In genomic region chr19:49718991-49719390, GRCh38 we compare ENCODE assay signal across 30 cellular contexts. TPM values are rescaled to one million over a fixed set of nuclear protein-coding genes. Genes with fewer than 3 reads are reported as not detected.
DNase-seq lines count a peak whose midpoint lies in the region; ATAC-seq and TF ChIP-seq lines count a peak whose summit lies in the region.
"Had no signal": no experiment of that assay in that cellular context is flagged by ENCODE, and none has a peak within 500 bp of the region (broad histone marks: within the 10 kb centered on the region; RNA-seq: fewer than 3 reads in every experiment).

No MANE protein-coding gene starts in this region.

- H3K4me1 Mint-ChIP-seq in activated T-cell treated with anti-CD3 and anti-CD28 coated beads, Interleukin-2, amount 50 U/mL, for 72 hours (ENCODE audit: low read depth), result peaks cover 13% of the 10 kb centered on the region
- peaks cover 10% of the 10 kb centered on the region for H3K4me1 Mint-ChIP-seq in activated T-cell treated with anti-CD3 and anti-CD28 coated beads, Interleukin-2, amount 50 U/mL, for 24 hours (ENCODE audit: low read depth)
- H3K4me1 Mint-ChIP-seq in WTC11, result peaks cover 8% of the 10 kb centered on the region
- peaks cover 8 to 23% of the 10 kb centered on the region in 2 donors for H3K4me1 Mint-ChIP-seq in stimulated activated naive B cell treated with anti-CD40 and anti-IgM and Interleukin-4, amounts not matched to agents 10 μg/mL and 1 μg/mL and 100 μg/mL, for 72 hours

- no peak for ATAC-seq in activated T-cell treated with anti-CD3 and anti-CD28 coated beads, Interleukin-2, amount 50 U/mL, for 72 hours (replicated peaks in 1 of 2)
- ATAC-seq in WTC11 (no peak), HG03442 (IDR thresholded peaks at IDR 0.05; ENCODE audit: unreplicated experiment) (no peak)
- peak; percentile 65 to 73 for ATAC-seq in stimulated activated naive B cell treated with anti-CD40 and anti-IgM and Interleukin-4, amounts not matched to agents 10 μg/mL and 1 μg/mL and 100 μg/mL, for 72 hours (replicated peaks)

- no peak overlapping the region for H3K4me2 ChIP-seq in mesendoderm (ENCODE audit: low read length)

- no peaks in the 10 kb centered on the region for H3K9me3 ChIP-seq in Peyer's patch
- H3K9me3 ChIP-seq: BE2C, sigmoid colon, testis, uterus had no signal

- H3K4me3 ChIP-seq in mesendoderm (ENCODE audit: low read length), result no peak overlapping the region
- H3K4me3 ChIP-seq in Peyer's patch, result no peak overlapping the region
- H3K4me3 ChIP-seq: sigmoid colon, testis had no signal

- no peak overlapping the region for H3K9ac ChIP-seq in mesendoderm (ENCODE audit: low read length)

- no peak overlapping the region for H2AK5ac ChIP-seq in mesendoderm (ENCODE audit: low read length)

- H3K23ac ChIP-seq in mesendoderm (ENCODE audit: low read length), result no peak overlapping the region

- H3K27me3 Mint-ChIP-seq in activated T-cell treated with anti-CD3 and anti-CD28 coated beads, Interleukin-2, amount 50 U/mL, for 72 hours (ENCODE audit: low read depth), result no peaks in the 10 kb centered on the region
- no peaks in the 10 kb centered on the region for H3K27me3 Mint-ChIP-seq in activated T-cell treated with anti-CD3 and anti-CD28 coated beads, Interleukin-2, amount 50 U/mL, for 24 hours
- H3K27me3 Mint-ChIP-seq in WTC11 (ENCODE audit: low read depth), result peaks cover 5% of the 10 kb centered on the region
- H3K27me3 Mint-ChIP-seq in stimulated activated naive B cell treated with anti-CD40 and anti-IgM and Interleukin-4, amounts not matched to agents 10 μg/mL and 1 μg/mL and 100 μg/mL, for 72 hours, result peaks cover 0 to 6% of the 10 kb centered on the region in 2 donors
- H3K27me3 Mint-ChIP-seq: activated CD4-positive, alpha-beta T cell treated with anti-CD3 and anti-CD28 coated beads, Interleukin-2, amount 10 ng/mL, durations not matched to agents 24 days and 14 days; progenitor cell of endocrine pancreas had no signal

- POLR2A ChIA-PET in WTC11 (lab: Charles Lee), result no interaction called here

- H3K36me3 ChIP-seq in mesendoderm (ENCODE audit: control insufficient read depth, insufficient read depth, low read length), result no peaks in the 10 kb centered on the region
- H3K36me3 ChIP-seq in Peyer's patch, result no peaks in the 10 kb centered on the region
- H3K36me3 ChIP-seq: BE2C, brain microvascular endothelial cell, sigmoid colon, uterus had no signal

- H4K8ac ChIP-seq in mesendoderm (ENCODE audit: low read depth, low read length), result no peak overlapping the region

- no peak overlapping the region for H3K56ac ChIP-seq in mesendoderm (ENCODE audit: low read length)

- no peak overlapping the region for H3K4me3 Mint-ChIP-seq in activated T-cell treated with anti-CD3 and anti-CD28 coated beads, Interleukin-2, amount 50 U/mL, for 72 hours
- H3K4me3 Mint-ChIP-seq in activated T-cell treated with anti-CD3 and anti-CD28 coated beads, Interleukin-2, amount 50 U/mL, for 24 hours, result no peak overlapping the region
- no peak overlapping the region for H3K4me3 Mint-ChIP-seq in WTC11
- H3K4me3 Mint-ChIP-seq in stimulated activated naive B cell treated with anti-CD40 and anti-IgM and Interleukin-4, amounts not matched to agents 10 μg/mL and 1 μg/mL and 100 μg/mL, for 72 hours, result no peak overlapping the region

- H2BK5ac ChIP-seq in mesendoderm (ENCODE audit: low read length), result no peak overlapping the region

- no peaks in the 10 kb centered on the region for H3K79me1 ChIP-seq in mesendoderm (ENCODE audit: low read length)

- H3K9me3 Mint-ChIP-seq in activated T-cell treated with anti-CD3 and anti-CD28 coated beads, Interleukin-2, amount 50 U/mL, for 72 hours, result peaks cover 0 to 3% of the 10 kb centered on the region in 2 donors
- no peaks in the 10 kb centered on the region for H3K9me3 Mint-ChIP-seq in activated T-cell treated with anti-CD3 and anti-CD28 coated beads, Interleukin-2, amount 50 U/mL, for 24 hours
- peaks cover 12% of the 10 kb centered on the region for H3K9me3 Mint-ChIP-seq in WTC11
- H3K9me3 Mint-ChIP-seq in stimulated activated naive B cell treated with anti-CD40 and anti-IgM and Interleukin-4, amounts not matched to agents 10 μg/mL and 1 μg/mL and 100 μg/mL, for 72 hours, result peaks cover 0 to 2% of the 10 kb centered on the region in 2 donors
- H3K9me3 Mint-ChIP-seq: activated CD4-positive, alpha-beta T cell treated with anti-CD3 and anti-CD28 coated beads, Interleukin-2, amount 10 ng/mL, durations not matched to agents 24 days and 14 days had no signal

- no peak overlapping the region for H3K4ac ChIP-seq in mesendoderm (ENCODE audit: low read depth, low read length)

- H3K18ac ChIP-seq in mesendoderm (ENCODE audit: low read length), result no peak overlapping the region

- no peak for TF ChIP-seq POLR2A in Peyer's patch (IDR thresholded peaks at IDR 0.05)

- H4K5ac ChIP-seq in mesendoderm (ENCODE audit: low read length), result no peak overlapping the region

- no CpG with 5 or more reads among the region's 6 CpGs for WGBS in mesendoderm (ENCODE audit: extremely low coverage, insufficient coverage, low lambda C conversion rate)

- TF ChIP-seq CTCF in WTC11 (IDR thresholded peaks at IDR 0.05), result no peak
- no peak for TF ChIP-seq CTCF in Peyer's patch (IDR thresholded peaks at IDR 0.05)

- no peaks in the 10 kb centered on the region for H3K79me2 ChIP-seq in mesendoderm (ENCODE audit: control insufficient read depth, insufficient read depth, low read length)

- no peak overlapping the region for H3K27ac ChIP-seq in mesendoderm (ENCODE audit: low read depth, low read length)
- H3K27ac ChIP-seq in Peyer's patch, result no peak overlapping the region
- H3K27ac ChIP-seq: brain microvascular endothelial cell, testis, VCaP had no signal

- H3K27me3 ChIP-seq in mesendoderm (ENCODE audit: insufficient read depth, low read length, poor library complexity) (no peaks in the 10 kb centered on the region), Peyer's patch (no peaks in the 10 kb centered on the region)
- H3K27me3 ChIP-seq: BE2C, brain microvascular endothelial cell, sigmoid colon, testis, uterus had no signal

- no peaks in the 10 kb centered on the region for H3K36me3 Mint-ChIP-seq in activated T-cell treated with anti-CD3 and anti-CD28 coated beads, Interleukin-2, amount 50 U/mL, for 72 hours (ENCODE audit: insufficient read depth in 2 of 2)
- H3K36me3 Mint-ChIP-seq in activated T-cell treated with anti-CD3 and anti-CD28 coated beads, Interleukin-2, amount 50 U/mL, for 24 hours (ENCODE audit: low read depth), result peaks cover 2% of the 10 kb centered on the region
- H3K36me3 Mint-ChIP-seq in WTC11, result peaks cover 3% of the 10 kb centered on the region; the same call in 1 of the 2 replicates
- peaks cover 3% of the 10 kb centered on the region in 2 donors for H3K36me3 Mint-ChIP-seq in stimulated activated naive B cell treated with anti-CD40 and anti-IgM and Interleukin-4, amounts not matched to agents 10 μg/mL and 1 μg/mL and 100 μg/mL, for 72 hours

- CTCF ChIA-PET in WTC11 (lab: Charles Lee), result interaction anchor here (0.9 kb wide), 1 partner anchor 38 kb away, joined by 4 read pairs; no protein-coding TSS in a partner anchor

- H2BK120ac ChIP-seq in mesendoderm (ENCODE audit: low read depth, low read length), result no peak overlapping the region

- no peak for DNase-seq in activated T-cell treated with anti-CD3 and anti-CD28 coated beads, Interleukin-2, amount 50 U/mL, for 72 hours
- no peak for DNase-seq in activated T-cell treated with anti-CD3 and anti-CD28 coated beads, Interleukin-2, amount 50 U/mL, for 24 hours
- DNase-seq in WTC11 (ENCODE audit: low spot score), result no peak
- DNase-seq in mesendoderm, result peak; percentile 55
- no peak for DNase-seq in stimulated activated naive B cell treated with anti-CD40 and anti-IgM and Interleukin-4, amounts not matched to agents 10 μg/mL and 1 μg/mL and 100 μg/mL, for 72 hours
- DNase-seq in activated CD4-positive, alpha-beta T cell treated with anti-CD3 and anti-CD28 coated beads, Interleukin-2, amount 50 U/mL, for 1 hour, result no peak
- DNase-seq in Peyer's patch, result no peak
- DNase-seq: activated CD4-positive, alpha-beta T cell treated with anti-CD3 and anti-CD28 coated beads, Interleukin-2, amount 10 ng/mL, durations not matched to agents 24 days and 14 days; activated CD8-positive, alpha-beta memory T cell treated with anti-CD3 and anti-CD28 coated beads, Interleukin-2, amount 50 U/mL, for 4 hours; BE2C; Caco-2; effector memory CD4-positive, alpha-beta T cell; head of caudate nucleus; NCI-H1092; NCI-H1694 treated with DMSO at 0.1 percent for 48 hours; NCI-H524; NK-92 treated with Interleukin-12 subunit alpha and Interleukin-12 subunit beta, amount 100 ng/mL, for 24 hours; SHP77 treated with DMSO at 0.1 percent for 48 hours; sigmoid colon; stimulated activated CD4-positive, alpha-beta T cell treated with anti-CD3 and anti-CD28 coated beads, Interleukin-4, amount 100 ng/mL, for 4 hours; stimulated activated naive CD4-positive, alpha-beta T cell; testis; uterus had no signal

- no peak overlapping the region for H2BK15ac ChIP-seq in mesendoderm (replicated peaks; ENCODE audit: low read depth)

- peak overlapping the region; percentile 15 for H3K27ac Mint-ChIP-seq in activated T-cell treated with anti-CD3 and anti-CD28 coated beads, Interleukin-2, amount 50 U/mL, for 72 hours
- H3K27ac Mint-ChIP-seq in activated T-cell treated with anti-CD3 and anti-CD28 coated beads, Interleukin-2, amount 50 U/mL, for 24 hours, result no peak overlapping the region
- H3K27ac Mint-ChIP-seq in WTC11, result peak overlapping the region; percentile 42; the same call in 1 of the 2 replicates
- H3K27ac Mint-ChIP-seq in stimulated activated naive B cell treated with anti-CD40 and anti-IgM and Interleukin-4, amounts not matched to agents 10 μg/mL and 1 μg/mL and 100 μg/mL, for 72 hours, result peak overlapping the region; percentile 67
- H3K27ac Mint-ChIP-seq: activated CD4-positive, alpha-beta T cell treated with anti-CD3 and anti-CD28 coated beads, Interleukin-2, amount 10 ng/mL, durations not matched to agents 24 days and 14 days; progenitor cell of endocrine pancreas had no signal

- H3K4me1 ChIP-seq in mesendoderm (ENCODE audit: control insufficient read depth, low read depth, low read length) (no peaks in the 10 kb centered on the region), Peyer's patch (no peaks in the 10 kb centered on the region)
- H3K4me1 ChIP-seq: BE2C, sigmoid colon, testis, uterus had no signal

RNA-seq across cellular contexts. Expression of gene CPT1C, which starts 28.1 kb away (rescaled TPM):
- total RNA-seq in activated T-cell treated with anti-CD3 and anti-CD28 coated beads, Interleukin-2, amount 50 U/mL, for 72 hours, result 1 to 10 TPM; 1.9 to 2.3 TPM
- total RNA-seq in WTC11 (2021), result 74.6 to 89.5 TPM (median 85.4 TPM) in 3 replicates
- polyA plus RNA-seq in mesendoderm (2013, experiment 1 of 2), result 19.1 TPM
- 21.9 TPM for polyA plus RNA-seq in mesendoderm (2013, experiment 2 of 2)
- total RNA-seq in Peyer's patch, result 10 to 100 TPM in 1 of 4 donors, 1 to 10 TPM in 2, not detected in 1; 3.0 to 12.4 (median 5.6) TPM

RNA-seq across cellular contexts. Expression of gene ADM5, which starts 29.6 kb away (rescaled TPM):
- 1 to 10 TPM; 4.1 to 8.1 TPM for total RNA-seq in activated T-cell treated with anti-CD3 and anti-CD28 coated beads, Interleukin-2, amount 50 U/mL, for 72 hours
- 5.9 to 6.7 TPM (median 6.2 TPM) in 3 replicates for total RNA-seq in WTC11 (2021)
- polyA plus RNA-seq in mesendoderm (2013, experiment 1 of 2), result 5.8 TPM
- 5.4 TPM for polyA plus RNA-seq in mesendoderm (2013, experiment 2 of 2)
- 1 to 10 TPM in 2 of 4 donors, not detected in 2; 4.4 to 9.1 TPM for total RNA-seq in Peyer's patch

RNA-seq across cellular contexts. Expression of gene PRMT1, which starts 41.9 kb away (rescaled TPM):
- 100 to 1,000 TPM; 201 to 251 TPM for total RNA-seq in activated T-cell treated with anti-CD3 and anti-CD28 coated beads, Interleukin-2, amount 50 U/mL, for 72 hours
- 500 to 527 TPM (median 518 TPM) in 3 replicates for total RNA-seq in WTC11 (2021)
- polyA plus RNA-seq in mesendoderm (2013, experiment 1 of 2), result 427 TPM
- polyA plus RNA-seq in mesendoderm (2013, experiment 2 of 2), result 426 TPM
- total RNA-seq in Peyer's patch, result 100 to 1,000 TPM in 1 of 4 donors, 10 to 100 TPM in 3; 46.9 to 185 (median 80.0) TPM

RNA-seq across cellular contexts. Expression of gene TSKS, which starts 44.1 kb away (rescaled TPM):
- total RNA-seq in activated T-cell treated with anti-CD3 and anti-CD28 coated beads, Interleukin-2, amount 50 U/mL, for 72 hours, result 1 to 10 TPM in 1 of 2 donors, under 1 TPM in 1; 0.19 to 2.4 TPM
- 0.30 to 0.55 TPM (median 0.48 TPM) in 3 replicates for total RNA-seq in WTC11 (2021)
- 0.08 TPM for polyA plus RNA-seq in mesendoderm (2013, experiment 1 of 2)
- 0.07 TPM for polyA plus RNA-seq in mesendoderm (2013, experiment 2 of 2)
- not detected for total RNA-seq in Peyer's patch
- total RNA-seq: Caco-2, H4, IMR-90, kidney epithelial cell, progenitor cell of endocrine pancreas had no signal
- polyA plus RNA-seq: IMR-90 had no signal

RNA-seq across cellular contexts. Expression of gene AP2A1, which starts 47.8 kb away (rescaled TPM):
- 10 to 100 TPM; 74.5 to 75.8 TPM for total RNA-seq in activated T-cell treated with anti-CD3 and anti-CD28 coated beads, Interleukin-2, amount 50 U/mL, for 72 hours
- total RNA-seq in WTC11 (2021) (119 to 127 TPM (median 120 TPM) in 3 replicates), Peyer's patch (100 to 1,000 TPM in 1 of 4 donors, 10 to 100 TPM in 3; 57.8 to 102 (median 85.1) TPM)
- 53.3 TPM for polyA plus RNA-seq in mesendoderm (2013, experiment 1 of 2)
- 51.9 TPM for polyA plus RNA-seq in mesendoderm (2013, experiment 2 of 2)

Comparison
In these comparisons a context has a peak if more than half of its experiments do, and no peak if none do; other contexts are left out.
1. ATAC-seq: peak in stimulated activated naive B cell treated with anti-CD40 and anti-IgM and Interleukin-4, amounts not matched to agents 10 μg/mL and 1 μg/mL and 100 μg/mL, for 72 hours (2 of 2); none in activated T-cell treated with anti-CD3 and anti-CD28 coated beads, Interleukin-2, amount 50 U/mL, for 72 hours (0 of 2), WTC11 (single experiment) and HG03442 (single experiment).